In the genomic region with DNA sequence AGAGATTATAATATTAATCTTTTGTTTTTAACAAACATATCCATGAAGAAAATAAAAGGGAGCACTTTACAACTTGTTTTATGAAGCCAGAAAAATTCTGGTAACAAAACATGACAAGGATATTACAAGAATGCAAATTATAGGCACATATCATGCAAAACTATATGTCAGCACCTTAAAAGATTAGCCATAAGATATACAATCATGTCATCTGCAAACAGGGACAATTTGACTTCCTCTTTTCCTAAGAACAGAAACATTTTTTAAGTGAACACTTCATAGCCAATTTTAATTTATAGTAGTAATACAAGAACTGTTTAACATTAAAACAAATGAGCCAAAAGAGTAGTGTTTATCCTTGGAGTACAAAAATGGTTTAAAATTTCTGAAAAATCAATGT, we compare ENCODE assay signal across 1 cellular context.
A peak's percentile ranks its signal among the peaks of the same experiment; 100 is the strongest.
TF ChIP-seq lines count a peak whose summit lies in the region.

No MANE protein-coding gene starts in this region.

TF ChIP-seq in K562, 482 proteins besides CTCF, POLR2A, EP300 and RAD21 (continued from another document):
- TF ChIP-seq SAP30 (IDR thresholded peaks at IDR 0.05; ENCODE audit: borderline replicate concordance, insufficient read depth, low read depth, low read length, poor library complexity, severe bottlenecking) (no peak), ZNF133 (CRISPR knock-in tag; IDR thresholded peaks at IDR 0.05) (no peak), U2AF2 (optimal IDR thresholded peaks at IDR 0.05; ENCODE audit: low read depth, low read length) (no peak), ZFP30 (CRISPR knock-in tag; IDR thresholded peaks at IDR 0.05; ENCODE audit: borderline replicate concordance) (no peak), SMARCA4 (IDR thresholded peaks at IDR 0.05) (peak; percentile 36; the same call in 1 of the 2 replicates), RFX1 (IDR thresholded peaks at IDR 0.05) (no peak), ZNF586 (CRISPR knock-in tag; conservative IDR thresholded peaks at IDR 0.05) (no peak), FOXJ3 (CRISPR knock-in tag; IDR thresholded peaks at IDR 0.05) (no peak), MEIS2 (IDR thresholded peaks at IDR 0.05; ENCODE audit: partially characterized antibody) (peak; percentile 93), TBP (optimal IDR thresholded peaks at IDR 0.05; ENCODE audit: low read depth, low read length) (no peak), ZNF175 (CRISPR knock-in tag; IDR thresholded peaks at IDR 0.05; ENCODE audit: low read depth) (no peak), ARID1B (IDR thresholded peaks at IDR 0.05) (peak; percentile 60), ZFX (CRISPR knock-in tag; IDR thresholded peaks at IDR 0.05) (no peak), SPI1 (IDR thresholded peaks at IDR 0.05; ENCODE audit: borderline replicate concordance, low read depth, low read length) (peak; percentile 85), ZSCAN32 (CRISPR knock-in tag; IDR thresholded peaks at IDR 0.05) (no peak), DIDO1 (tag; IDR thresholded peaks at IDR 0.05; ENCODE audit: low read depth) (no peak), SMARCE1 (IDR thresholded peaks at IDR 0.05) (peak; percentile 75; the same call in 1 of the 2 replicates)
- TF ChIP-seq, protein P1, sequence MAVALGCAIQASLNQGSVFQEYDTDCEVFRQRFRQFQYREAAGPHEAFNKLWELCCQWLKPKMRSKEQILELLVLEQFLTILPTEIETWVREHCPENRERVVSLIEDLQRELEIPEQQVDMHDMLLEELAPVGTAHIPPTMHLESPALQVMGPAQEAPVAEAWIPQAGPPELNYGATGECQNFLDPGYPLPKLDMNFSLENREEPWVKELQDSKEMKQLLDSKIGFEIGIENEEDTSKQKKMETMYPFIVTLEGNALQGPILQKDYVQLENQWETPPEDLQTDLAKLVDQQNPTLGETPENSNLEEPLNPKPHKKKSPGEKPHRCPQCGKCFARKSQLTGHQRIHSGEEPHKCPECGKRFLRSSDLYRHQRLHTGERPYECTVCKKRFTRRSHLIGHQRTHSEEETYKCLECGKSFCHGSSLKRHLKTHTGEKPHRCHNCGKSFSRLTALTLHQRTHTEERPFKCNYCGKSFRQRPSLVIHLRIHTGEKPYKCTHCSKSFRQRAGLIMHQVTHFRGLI (CRISPR knock-in tag; IDR thresholded peaks at IDR 0.05): no peak
- TF ChIP-seq, protein P2, sequence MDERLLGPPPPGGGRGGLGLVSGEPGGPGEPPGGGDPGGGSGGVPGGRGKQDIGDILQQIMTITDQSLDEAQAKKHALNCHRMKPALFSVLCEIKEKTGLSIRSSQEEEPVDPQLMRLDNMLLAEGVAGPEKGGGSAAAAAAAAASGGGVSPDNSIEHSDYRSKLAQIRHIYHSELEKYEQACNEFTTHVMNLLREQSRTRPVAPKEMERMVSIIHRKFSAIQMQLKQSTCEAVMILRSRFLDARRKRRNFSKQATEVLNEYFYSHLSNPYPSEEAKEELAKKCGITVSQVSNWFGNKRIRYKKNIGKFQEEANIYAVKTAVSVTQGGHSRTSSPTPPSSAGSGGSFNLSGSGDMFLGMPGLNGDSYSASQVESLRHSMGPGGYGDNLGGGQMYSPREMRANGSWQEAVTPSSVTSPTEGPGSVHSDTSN (CRISPR knock-in tag; IDR thresholded peaks at IDR 0.05; ENCODE audit: low read depth): no peak
- TF ChIP-seq, protein P2 (tag; conservative IDR thresholded peaks at IDR 0.05; ENCODE audit: low read depth): peak; percentile 91
- TF ChIP-seq, protein P3, sequence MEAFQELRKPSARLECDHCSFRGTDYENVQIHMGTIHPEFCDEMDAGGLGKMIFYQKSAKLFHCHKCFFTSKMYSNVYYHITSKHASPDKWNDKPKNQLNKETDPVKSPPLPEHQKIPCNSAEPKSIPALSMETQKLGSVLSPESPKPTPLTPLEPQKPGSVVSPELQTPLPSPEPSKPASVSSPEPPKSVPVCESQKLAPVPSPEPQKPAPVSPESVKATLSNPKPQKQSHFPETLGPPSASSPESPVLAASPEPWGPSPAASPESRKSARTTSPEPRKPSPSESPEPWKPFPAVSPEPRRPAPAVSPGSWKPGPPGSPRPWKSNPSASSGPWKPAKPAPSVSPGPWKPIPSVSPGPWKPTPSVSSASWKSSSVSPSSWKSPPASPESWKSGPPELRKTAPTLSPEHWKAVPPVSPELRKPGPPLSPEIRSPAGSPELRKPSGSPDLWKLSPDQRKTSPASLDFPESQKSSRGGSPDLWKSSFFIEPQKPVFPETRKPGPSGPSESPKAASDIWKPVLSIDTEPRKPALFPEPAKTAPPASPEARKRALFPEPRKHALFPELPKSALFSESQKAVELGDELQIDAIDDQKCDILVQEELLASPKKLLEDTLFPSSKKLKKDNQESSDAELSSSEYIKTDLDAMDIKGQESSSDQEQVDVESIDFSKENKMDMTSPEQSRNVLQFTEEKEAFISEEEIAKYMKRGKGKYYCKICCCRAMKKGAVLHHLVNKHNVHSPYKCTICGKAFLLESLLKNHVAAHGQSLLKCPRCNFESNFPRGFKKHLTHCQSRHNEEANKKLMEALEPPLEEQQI (IDR thresholded peaks at IDR 0.05): peak; percentile 66; the same call in 1 of the 2 replicates
- TF ChIP-seq, protein P4, sequence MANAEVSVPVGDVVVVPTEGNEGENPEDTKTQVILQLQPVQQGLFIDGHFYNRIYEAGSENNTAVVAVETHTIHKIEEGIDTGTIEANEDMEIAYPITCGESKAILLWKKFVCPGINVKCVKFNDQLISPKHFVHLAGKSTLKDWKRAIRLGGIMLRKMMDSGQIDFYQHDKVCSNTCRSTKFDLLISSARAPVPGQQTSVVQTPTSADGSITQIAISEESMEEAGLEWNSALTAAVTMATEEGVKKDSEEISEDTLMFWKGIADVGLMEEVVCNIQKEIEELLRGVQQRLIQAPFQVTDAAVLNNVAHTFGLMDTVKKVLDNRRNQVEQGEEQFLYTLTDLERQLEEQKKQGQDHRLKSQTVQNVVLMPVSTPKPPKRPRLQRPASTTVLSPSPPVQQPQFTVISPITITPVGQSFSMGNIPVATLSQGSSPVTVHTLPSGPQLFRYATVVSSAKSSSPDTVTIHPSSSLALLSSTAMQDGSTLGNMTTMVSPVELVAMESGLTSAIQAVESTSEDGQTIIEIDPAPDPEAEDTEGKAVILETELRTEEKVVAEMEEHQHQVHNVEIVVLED (CRISPR knock-in tag; IDR thresholded peaks at IDR 0.05): no peak
- TF ChIP-seq, protein P5, sequence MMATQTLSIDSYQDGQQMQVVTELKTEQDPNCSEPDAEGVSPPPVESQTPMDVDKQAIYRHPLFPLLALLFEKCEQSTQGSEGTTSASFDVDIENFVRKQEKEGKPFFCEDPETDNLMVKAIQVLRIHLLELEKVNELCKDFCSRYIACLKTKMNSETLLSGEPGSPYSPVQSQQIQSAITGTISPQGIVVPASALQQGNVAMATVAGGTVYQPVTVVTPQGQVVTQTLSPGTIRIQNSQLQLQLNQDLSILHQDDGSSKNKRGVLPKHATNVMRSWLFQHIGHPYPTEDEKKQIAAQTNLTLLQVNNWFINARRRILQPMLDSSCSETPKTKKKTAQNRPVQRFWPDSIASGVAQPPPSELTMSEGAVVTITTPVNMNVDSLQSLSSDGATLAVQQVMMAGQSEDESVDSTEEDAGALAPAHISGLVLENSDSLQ (IDR thresholded peaks at IDR 0.05): peak; percentile 42; the same call in 1 of the 2 replicates
- TF ChIP-seq, protein P6, sequence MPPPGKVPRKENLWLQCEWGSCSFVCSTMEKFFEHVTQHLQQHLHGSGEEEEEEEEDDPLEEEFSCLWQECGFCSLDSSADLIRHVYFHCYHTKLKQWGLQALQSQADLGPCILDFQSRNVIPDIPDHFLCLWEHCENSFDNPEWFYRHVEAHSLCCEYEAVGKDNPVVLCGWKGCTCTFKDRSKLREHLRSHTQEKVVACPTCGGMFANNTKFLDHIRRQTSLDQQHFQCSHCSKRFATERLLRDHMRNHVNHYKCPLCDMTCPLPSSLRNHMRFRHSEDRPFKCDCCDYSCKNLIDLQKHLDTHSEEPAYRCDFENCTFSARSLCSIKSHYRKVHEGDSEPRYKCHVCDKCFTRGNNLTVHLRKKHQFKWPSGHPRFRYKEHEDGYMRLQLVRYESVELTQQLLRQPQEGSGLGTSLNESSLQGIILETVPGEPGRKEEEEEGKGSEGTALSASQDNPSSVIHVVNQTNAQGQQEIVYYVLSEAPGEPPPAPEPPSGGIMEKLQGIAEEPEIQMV (tag; conservative IDR thresholded peaks at IDR 0.05; ENCODE audit: low read depth): no peak
TF ChIP-seq in K562: peak in this region for 11.
